Comparison of ENCODE assay signal across 8 cellular contexts in genomic region chr6:73739097-73739496, GRCh38. TPM values are rescaled to one million over a fixed set of nuclear protein-coding genes. Genes with fewer than 3 reads are reported as not detected.
DNase-seq lines count a peak whose midpoint lies in the region; ATAC-seq and TF ChIP-seq lines count a peak whose summit lies in the region.

No MANE protein-coding gene starts in this region.

- DNase-seq in EL (peak; percentile 71), Kasumi-1 (lab: John Stamatoyannopoulos, UW) (peak; percentile 77 to 82), Peyer's patch (no peak), endodermal cell (no peak), mucosa of descending colon (peak in 1 of 3 donors; percentile 23), occipital lobe (lab: John Stamatoyannopoulos, UW) (no peak)
- no peak for DNase-seq in activated T-helper 1 cell treated with anti-CD3 and anti-CD28 coated beads, Interleukin-12 subunit alpha, Interleukin-12 subunit beta, Interleukin-2, Interleukin-4 antibody, amounts not matched to agents 30 ng/mL and 10 ng/mL and 1 ng/mL, durations not matched to agents 14 hours and 24 hours and 36 hours (ENCODE audit: low spot score)

- no peaks in the 10 kb centered on the region for H3K9me3 Mint-ChIP-seq in endodermal cell
- H3K9me3 Mint-ChIP-seq in activated T-helper 1 cell treated with anti-CD3 and anti-CD28 coated beads, Interleukin-12 subunit alpha, Interleukin-12 subunit beta, Interleukin-2, Interleukin-4 antibody, amounts not matched to agents 30 ng/mL and 10 ng/mL and 1 ng/mL, durations not matched to agents 14 hours and 24 hours and 36 hours, result no peaks in the 10 kb centered on the region

- H3K9me3 ChIP-seq in Peyer's patch (no peaks in the 10 kb centered on the region), endodermal cell (ENCODE audit: control insufficient read depth, low read length) (no peaks in the 10 kb centered on the region), mucosa of descending colon (no peaks in the 10 kb centered on the region)

- no peaks in the 10 kb centered on the region for H3K27me3 Mint-ChIP-seq in endodermal cell (ENCODE audit: insufficient read depth)
- H3K27me3 Mint-ChIP-seq in activated T-helper 1 cell treated with anti-CD3 and anti-CD28 coated beads, Interleukin-12 subunit alpha, Interleukin-12 subunit beta, Interleukin-2, Interleukin-4 antibody, amounts not matched to agents 30 ng/mL and 10 ng/mL and 1 ng/mL, durations not matched to agents 14 hours and 24 hours and 36 hours (ENCODE audit: insufficient read depth), result no peaks in the 10 kb centered on the region

- no peak overlapping the region for H3K27ac Mint-ChIP-seq in endodermal cell
- no peak overlapping the region for H3K27ac Mint-ChIP-seq in activated T-helper 1 cell treated with anti-CD3 and anti-CD28 coated beads, Interleukin-12 subunit alpha, Interleukin-12 subunit beta, Interleukin-2, Interleukin-4 antibody, amounts not matched to agents 30 ng/mL and 10 ng/mL and 1 ng/mL, durations not matched to agents 14 hours and 24 hours and 36 hours

- H3K9ac ChIP-seq in endodermal cell (ENCODE audit: extremely low read depth, low read length, poor library complexity, severe bottlenecking), result no peak overlapping the region

- 100% methylated on average over 1 of the region's 2 CpGs; no CpG with 5 or more reads in 1 of the 2 experiments for WGBS in endodermal cell (ENCODE audit: insufficient coverage in 1 of 2, insufficient read length in 1 of 2), 2 experiments

- H3K27me3 ChIP-seq in Peyer's patch, result no peaks in the 10 kb centered on the region
- H3K27me3 ChIP-seq in endodermal cell (ENCODE audit: control insufficient read depth, insufficient read depth, low read length, poor library complexity, severe bottlenecking), result no peaks in the 10 kb centered on the region

- no peaks in the 10 kb centered on the region for H3K36me3 Mint-ChIP-seq in endodermal cell (ENCODE audit: low read depth)
- H3K36me3 Mint-ChIP-seq in activated T-helper 1 cell treated with anti-CD3 and anti-CD28 coated beads, Interleukin-12 subunit alpha, Interleukin-12 subunit beta, Interleukin-2, Interleukin-4 antibody, amounts not matched to agents 30 ng/mL and 10 ng/mL and 1 ng/mL, durations not matched to agents 14 hours and 24 hours and 36 hours (ENCODE audit: low read depth), result peaks cover 17% of the 10 kb centered on the region

- intact Hi-C loops in mucosa of descending colon (cut with DNase I, micrococcal nuclease), result loop anchor here in 1 of 2 donors (10.0 kb wide), 1 partner anchor 1476 kb away; no protein-coding TSS in a partner anchor
- intact Hi-C loops in activated T-helper 1 cell treated with anti-CD3 and anti-CD28 coated beads, Interleukin-12 subunit alpha, Interleukin-12 subunit beta, Interleukin-2, Interleukin-4 antibody, amounts not matched to agents 30 ng/mL and 10 ng/mL and 1 ng/mL, durations not matched to agents 14 hours and 24 hours and 36 hours (cut with micrococcal nuclease), result loop anchor here (1.0 to 5.0 kb wide), 4 partner anchors 116 to 1472 kb away; no protein-coding TSS in a partner anchor

- H3K27ac ChIP-seq in Peyer's patch (no peak overlapping the region), endodermal cell (ENCODE audit: low read depth, low read length) (no peak overlapping the region)

- H3K36me3 ChIP-seq in Peyer's patch, result no peaks in the 10 kb centered on the region
- H3K36me3 ChIP-seq in endodermal cell (ENCODE audit: control insufficient read depth, insufficient read depth, low read length), result no peaks in the 10 kb centered on the region
- H3K36me3 ChIP-seq in mucosa of descending colon (ENCODE audit: low read depth), result no peaks in the 10 kb centered on the region

- H3K4me3 Mint-ChIP-seq in endodermal cell, result no peak overlapping the region
- H3K4me3 Mint-ChIP-seq in activated T-helper 1 cell treated with anti-CD3 and anti-CD28 coated beads, Interleukin-12 subunit alpha, Interleukin-12 subunit beta, Interleukin-2, Interleukin-4 antibody, amounts not matched to agents 30 ng/mL and 10 ng/mL and 1 ng/mL, durations not matched to agents 14 hours and 24 hours and 36 hours, result no peak overlapping the region

- ATAC-seq in GM21447 (IDR thresholded peaks at IDR 0.05; ENCODE audit: unreplicated experiment) (peak; percentile 67), mucosa of descending colon (peak; percentile 56)

- peak; percentile 69 to 87 (median 76) for TF ChIP-seq CTCF in Peyer's patch (IDR thresholded peaks at IDR 0.05)
- peak; percentile 92 for TF ChIP-seq CTCF in endodermal cell (conservative IDR thresholded peaks at IDR 0.05)
- TF ChIP-seq CTCF in mucosa of descending colon (IDR thresholded peaks at IDR 0.05), result peak; percentile 40

- H3K4me1 Mint-ChIP-seq in endodermal cell, result no peaks in the 10 kb centered on the region
- peaks cover 13% of the 10 kb centered on the region for H3K4me1 Mint-ChIP-seq in activated T-helper 1 cell treated with anti-CD3 and anti-CD28 coated beads, Interleukin-12 subunit alpha, Interleukin-12 subunit beta, Interleukin-2, Interleukin-4 antibody, amounts not matched to agents 30 ng/mL and 10 ng/mL and 1 ng/mL, durations not matched to agents 14 hours and 24 hours and 36 hours (ENCODE audit: low read depth)

- H3K4me1 ChIP-seq in Peyer's patch (no peaks in the 10 kb centered on the region), endodermal cell (ENCODE audit: control insufficient read depth, insufficient read depth, low read length) (no peaks in the 10 kb centered on the region), mucosa of descending colon (ENCODE audit: low read depth) (no peaks in the 10 kb centered on the region)

- H3K4me3 ChIP-seq in Peyer's patch, result no peak overlapping the region
- H3K4me3 ChIP-seq in endodermal cell (ENCODE audit: low read length), result no peak overlapping the region
- H3K4me3 ChIP-seq in mucosa of descending colon, result no peak overlapping the region

- TF ChIP-seq POLR2A in Peyer's patch (IDR thresholded peaks at IDR 0.05), result no peak

RNA-seq across cellular contexts. Expression of gene CD109, which starts 43.1 kb away (rescaled TPM):
- total RNA-seq in Peyer's patch (1 to 10 TPM; 1.4 to 3.2 (median 2.2) TPM), endodermal cell (1 to 10 TPM; 2.0 TPM), mucosa of descending colon (1 to 10 TPM; 1.7 to 9.1 (median 4.4) TPM), occipital lobe (1.6 TPM)
- 1.0 TPM for polyA plus RNA-seq in endodermal cell (2013, experiment 1 of 2)
- polyA plus RNA-seq in endodermal cell (2013, experiment 2 of 2), result 0.87 TPM
- total RNA-seq in activated T-helper 1 cell treated with anti-CD3 and anti-CD28 coated beads, Interleukin-12 subunit alpha, Interleukin-12 subunit beta, Interleukin-2, Interleukin-4 antibody, amounts not matched to agents 30 ng/mL and 10 ng/mL and 1 ng/mL, durations not matched to agents 14 hours and 24 hours and 36 hours, result 27.1 and 29.3 TPM in 2 replicates

Comparison
In these comparisons a context has a peak if more than half of its experiments do, and no peak if none do; other contexts are left out.
1. DNase-seq: peak in EL (single experiment) and Kasumi-1 (2 of 2); none in Peyer's patch (0 of 3), endodermal cell (single experiment), occipital lobe (single experiment) and activated T-helper 1 cell treated with anti-CD3 and anti-CD28 coated beads, Interleukin-12 subunit alpha, Interleukin-12 subunit beta, Interleukin-2, Interleukin-4 antibody, amounts not matched to agents 30 ng/mL and 10 ng/mL and 1 ng/mL, durations not matched to agents 14 hours and 24 hours and 36 hours (single experiment).
2. CTCF ChIP-seq: peak in every context shown above with its lines; median percentile 92 in endodermal cell; 76 in Peyer's patch; 40 in mucosa of descending colon.